Comparison of ENCODE assay signal across 7 cellular contexts in the genomic region with DNA sequence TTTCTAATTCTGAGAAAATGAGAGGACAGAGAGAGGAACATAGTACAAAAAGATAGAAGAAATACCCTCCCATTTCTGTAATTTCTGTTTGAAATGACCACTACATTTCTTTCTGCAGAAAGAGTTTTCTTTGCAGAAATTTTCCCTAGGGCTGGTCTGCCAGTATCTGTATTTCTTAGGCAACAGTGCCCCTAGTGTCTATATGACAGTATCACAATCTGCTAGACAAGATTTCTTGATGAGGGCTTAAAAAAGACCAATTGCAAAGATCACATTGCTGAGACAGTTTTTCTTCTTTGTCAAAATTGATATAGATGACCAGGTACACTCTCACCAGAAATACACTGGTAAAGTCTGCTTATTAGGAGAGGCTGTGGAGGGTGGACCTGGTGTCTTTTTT.
DNase-seq lines count a peak whose midpoint lies in the region; ATAC-seq and TF ChIP-seq lines count a peak whose summit lies in the region.

No MANE protein-coding gene starts in this region.

- TF ChIP-seq EP300 in Ishikawa (IDR thresholded peaks at IDR 0.05; ENCODE audit: borderline replicate concordance), result no peak

- no peaks in the 10 kb centered on the region for H3K4me1 ChIP-seq in tibial artery

- DNase-seq in GDM1 (lab: John Stamatoyannopoulos, UW) (peak; percentile 1), SW480 (ENCODE audit: low spot score) (peak; percentile 17), hepatic stellate cell (ENCODE audit: low spot score) (peak; percentile 16), tibial artery (no peak)
- no peak for DNase-seq in activated CD4-positive, CD25-positive, alpha-beta regulatory T cell (lab: John Stamatoyannopoulos, UW)

- H3K27ac ChIP-seq in tibial artery, result no peak overlapping the region

- intact Hi-C loops in tibial artery (cut with DNase I; ENCODE audit: low total_unique reads), result no loop called here

- no peaks in the 10 kb centered on the region for H3K27me3 ChIP-seq in tibial artery

- TF ChIP-seq CTCF in tibial artery (IDR thresholded peaks at IDR 0.05), result peak; percentile 48 to 56

- no peaks in the 10 kb centered on the region for H3K36me3 ChIP-seq in tibial artery

- ATAC-seq in GM19467 (IDR thresholded peaks at IDR 0.05; ENCODE audit: unreplicated experiment), result no peak

- H3K4me3 ChIP-seq in tibial artery, result no peak overlapping the region

- TF ChIP-seq RAD21 in Ishikawa (IDR thresholded peaks at IDR 0.05; ENCODE audit: low read depth), result peak; percentile 60

- peaks cover 0 to 3% (median 0%) of the 10 kb centered on the region in 3 donors for H3K9me3 ChIP-seq in tibial artery

TF ChIP-seq in Ishikawa, 13 proteins besides CTCF, POLR2A, EP300 and RAD21:
- no peak for TF ChIP-seq FOXM1 (IDR thresholded peaks at IDR 0.05; ENCODE audit: borderline replicate concordance, low read depth)
- no peak for TF ChIP-seq TAF1 (IDR thresholded peaks at IDR 0.05; ENCODE audit: low read depth)
- TF ChIP-seq, protein P1, sequence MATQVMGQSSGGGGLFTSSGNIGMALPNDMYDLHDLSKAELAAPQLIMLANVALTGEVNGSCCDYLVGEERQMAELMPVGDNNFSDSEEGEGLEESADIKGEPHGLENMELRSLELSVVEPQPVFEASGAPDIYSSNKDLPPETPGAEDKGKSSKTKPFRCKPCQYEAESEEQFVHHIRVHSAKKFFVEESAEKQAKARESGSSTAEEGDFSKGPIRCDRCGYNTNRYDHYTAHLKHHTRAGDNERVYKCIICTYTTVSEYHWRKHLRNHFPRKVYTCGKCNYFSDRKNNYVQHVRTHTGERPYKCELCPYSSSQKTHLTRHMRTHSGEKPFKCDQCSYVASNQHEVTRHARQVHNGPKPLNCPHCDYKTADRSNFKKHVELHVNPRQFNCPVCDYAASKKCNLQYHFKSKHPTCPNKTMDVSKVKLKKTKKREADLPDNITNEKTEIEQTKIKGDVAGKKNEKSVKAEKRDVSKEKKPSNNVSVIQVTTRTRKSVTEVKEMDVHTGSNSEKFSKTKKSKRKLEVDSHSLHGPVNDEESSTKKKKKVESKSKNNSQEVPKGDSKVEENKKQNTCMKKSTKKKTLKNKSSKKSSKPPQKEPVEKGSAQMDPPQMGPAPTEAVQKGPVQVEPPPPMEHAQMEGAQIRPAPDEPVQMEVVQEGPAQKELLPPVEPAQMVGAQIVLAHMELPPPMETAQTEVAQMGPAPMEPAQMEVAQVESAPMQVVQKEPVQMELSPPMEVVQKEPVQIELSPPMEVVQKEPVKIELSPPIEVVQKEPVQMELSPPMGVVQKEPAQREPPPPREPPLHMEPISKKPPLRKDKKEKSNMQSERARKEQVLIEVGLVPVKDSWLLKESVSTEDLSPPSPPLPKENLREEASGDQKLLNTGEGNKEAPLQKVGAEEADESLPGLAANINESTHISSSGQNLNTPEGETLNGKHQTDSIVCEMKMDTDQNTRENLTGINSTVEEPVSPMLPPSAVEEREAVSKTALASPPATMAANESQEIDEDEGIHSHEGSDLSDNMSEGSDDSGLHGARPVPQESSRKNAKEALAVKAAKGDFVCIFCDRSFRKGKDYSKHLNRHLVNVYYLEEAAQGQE (IDR thresholded peaks at IDR 0.05; ENCODE audit: low read depth), result no peak
- TF ChIP-seq, protein P2, sequence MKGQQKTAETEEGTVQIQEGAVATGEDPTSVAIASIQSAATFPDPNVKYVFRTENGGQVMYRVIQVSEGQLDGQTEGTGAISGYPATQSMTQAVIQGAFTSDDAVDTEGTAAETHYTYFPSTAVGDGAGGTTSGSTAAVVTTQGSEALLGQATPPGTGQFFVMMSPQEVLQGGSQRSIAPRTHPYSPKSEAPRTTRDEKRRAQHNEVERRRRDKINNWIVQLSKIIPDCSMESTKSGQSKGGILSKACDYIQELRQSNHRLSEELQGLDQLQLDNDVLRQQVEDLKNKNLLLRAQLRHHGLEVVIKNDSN (IDR thresholded peaks at IDR 0.05), result no peak
- TF ChIP-seq YY1 (IDR thresholded peaks at IDR 0.05; ENCODE audit: low read depth), result no peak
- no peak for TF ChIP-seq EGR1 (IDR thresholded peaks at IDR 0.05)
- no peak for TF ChIP-seq TEAD4 (IDR thresholded peaks at IDR 0.05)
- TF ChIP-seq TCF12 (IDR thresholded peaks at IDR 0.05; ENCODE audit: low read depth), result no peak
- no peak for TF ChIP-seq NFIC (IDR thresholded peaks at IDR 0.05)
- TF ChIP-seq, protein P3, sequence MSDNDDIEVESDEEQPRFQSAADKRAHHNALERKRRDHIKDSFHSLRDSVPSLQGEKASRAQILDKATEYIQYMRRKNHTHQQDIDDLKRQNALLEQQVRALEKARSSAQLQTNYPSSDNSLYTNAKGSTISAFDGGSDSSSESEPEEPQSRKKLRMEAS (IDR thresholded peaks at IDR 0.05), result no peak
- TF ChIP-seq CEBPB (IDR thresholded peaks at IDR 0.05), result no peak
- no peak for TF ChIP-seq CREB1 (IDR thresholded peaks at IDR 0.05; ENCODE audit: low read depth)
- TF ChIP-seq ZBTB7A (IDR thresholded peaks at IDR 0.05; ENCODE audit: low read depth), result no peak

Comparison
In these comparisons a context has a peak if more than half of its experiments do, and no peak if none do; other contexts are left out.
1. DNase-seq: peak in GDM1 (single experiment), SW480 (single experiment) and hepatic stellate cell (single experiment); none in tibial artery (0 of 2) and activated CD4-positive, CD25-positive, alpha-beta regulatory T cell (0 of 4).